In the genomic region with DNA sequence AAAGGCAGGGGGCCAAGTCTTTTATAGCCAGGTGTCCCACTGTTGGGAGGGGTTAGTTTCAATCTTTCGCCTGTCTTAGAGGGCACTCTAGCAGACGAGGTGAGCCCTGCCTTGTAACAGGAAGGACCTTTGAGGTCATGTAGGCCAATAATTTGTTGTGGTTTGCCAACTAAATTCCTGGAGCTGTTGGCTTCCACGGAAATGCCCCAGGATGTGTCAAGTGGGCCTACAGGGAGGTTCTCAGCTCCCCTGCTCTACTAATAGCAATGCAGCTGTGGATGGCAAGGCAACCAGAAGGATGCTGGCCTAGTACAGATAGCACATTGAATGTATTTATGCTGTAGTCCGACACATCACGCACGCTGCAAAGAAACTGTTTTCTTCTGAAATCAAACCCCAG, we compare ENCODE assay signal across 28 cellular contexts. TPM values are rescaled to one million over a fixed set of nuclear protein-coding genes. Genes with fewer than 3 reads are reported as not detected.
A peak's percentile ranks its signal among the peaks of the same experiment; 100 is the strongest.
DNase-seq lines count a peak whose midpoint lies in the region; ATAC-seq, FAIRE-seq and TF ChIP-seq lines count a peak whose summit lies in the region.
"Had no signal": no experiment of that assay in that cellular context is flagged by ENCODE, and none has a peak within 500 bp of the region (broad histone marks: within the 10 kb centered on the region; RNA-seq: fewer than 3 reads in every experiment).

No MANE protein-coding gene starts in this region.

- no peak overlapping the region for H3K27ac Mint-ChIP-seq in T-helper 17 cell
- H3K27ac Mint-ChIP-seq: CD4-positive, CD25-positive, alpha-beta regulatory T cell; H9; HFFc6 had no signal

- peak overlapping the region; percentile 53 for H2AFZ ChIP-seq in mammary epithelial cell (ENCODE audit: low read depth, low read length)

- CTCF ChIA-PET in mammary epithelial cell (lab: Charles Lee; ENCODE audit: low non-redundant PET) = no interaction called here

- dilution Hi-C loops in mammary epithelial cell (cut with HindIII; ENCODE audit: low sequenced_read_pairs) = no loop called here

- H3K27ac ChIP-seq in mammary epithelial cell (ENCODE audit: insufficient read depth, low read depth, low read length) (peak overlapping the region; percentile 3), breast epithelium (no peak overlapping the region), small intestine (ENCODE audit: low read depth in 1 of 2, low read length in 1 of 2) (no peak overlapping the region)
- H3K27ac ChIP-seq: SJCRH30 had no signal

- in situ Hi-C loops in mammary epithelial cell (cut with MboI; ENCODE audit: low sequenced_read_pairs in 2 of 2) = no loop called here

- peak overlapping the region; percentile 17 for H3K4me2 ChIP-seq in mammary epithelial cell (ENCODE audit: insufficient read depth, low read depth, low read length)

- H3K36me3 Mint-ChIP-seq in T-helper 17 cell (ENCODE audit: low read depth) = no peaks in the 10 kb centered on the region
- H3K36me3 Mint-ChIP-seq: CD4-positive, CD25-positive, alpha-beta regulatory T cell had no signal

- H3K9me3 ChIP-seq in mammary epithelial cell (replicated peaks; ENCODE audit: insufficient read depth, low read length) = no peaks in the 10 kb centered on the region
- no peaks in the 10 kb centered on the region for H3K9me3 ChIP-seq in breast epithelium
- H3K9me3 ChIP-seq in T-helper 17 cell (ENCODE audit: control insufficient read depth, low read length, poor library complexity, severe bottlenecking) = no peaks in the 10 kb centered on the region
- H3K9me3 ChIP-seq in small intestine (ENCODE audit: control insufficient read depth, low read depth) = no peaks in the 10 kb centered on the region
- H3K9me3 ChIP-seq: BE2C, SJCRH30 had no signal

- H3K4me3 ChIP-seq in mammary epithelial cell (replicated peaks in 1 of 3; ENCODE audit: insufficient read depth in 1 of 3, low read depth in 2 of 3, low read length in 3 of 3) = no peak overlapping the region
- no peak overlapping the region for H3K4me3 ChIP-seq in breast epithelium
- H3K4me3 ChIP-seq in small intestine (ENCODE audit: low read depth in 1 of 2, low read length in 2 of 2) = no peak overlapping the region
- H3K4me3 ChIP-seq: SJCRH30 had no signal

- no TSS peak for BruUV-seq in mammary epithelial cell (replicated peaks; lab: Mats Ljungman, UMichigan)

- no peak for TF ChIP-seq POLR2A in breast epithelium (IDR thresholded peaks at IDR 0.05)

- no peak for FAIRE-seq in small intestine (lab: Jason Lieb, UNC)
- FAIRE-seq: D721Med, GM19239, RCC 7860 had no signal

- H4K20me1 ChIP-seq in mammary epithelial cell (ENCODE audit: insufficient read depth, low read length) = no peaks in the 10 kb centered on the region

- no peaks in the 10 kb centered on the region for H3K36me3 ChIP-seq in mammary epithelial cell (ENCODE audit: insufficient read depth, low read length)
- H3K36me3 ChIP-seq in breast epithelium = no peaks in the 10 kb centered on the region
- H3K36me3 ChIP-seq in small intestine (ENCODE audit: control insufficient read depth in 2 of 2, insufficient read depth in 2 of 2, low read length in 2 of 2) = no peaks in the 10 kb centered on the region
- H3K36me3 ChIP-seq: BE2C, SJCRH30 had no signal

- DNase-seq in mammary epithelial cell (no peak), breast epithelium (ENCODE audit: low spot score in 2 of 2) (no peak), UCSD-AML1 (lab: John Stamatoyannopoulos, UW; ENCODE audit: unreplicated experiment) (peak; percentile 23), kidney tubule cell (ENCODE audit: low spot score) (peak; percentile 13), T-helper 17 cell (no peak), small intestine (no peak), amygdala (lab: John Stamatoyannopoulos, UW) (no peak)
- DNase-seq: 8988T; ACHN; BE2C; CD4-positive, CD25-positive, alpha-beta regulatory T cell; H9; HFFc6; IMR-90; KG1; NCI-H1048; NCI-H1417; NCI-H1694; NCI-H2081; NCI-H2227 treated with DMSO at 0.1 percent for 48 hours; NCI-H510A treated with DMSO at 0.1 percent for 48 hours; NCI-H748 treated with DMSO at 0.1 percent for 48 hours; SJCRH30 had no signal

- H3K4me3 Mint-ChIP-seq in T-helper 17 cell = no peak overlapping the region
- H3K4me3 Mint-ChIP-seq: CD4-positive, CD25-positive, alpha-beta regulatory T cell; H9; HFFc6 had no signal

- intact Hi-C loops in mammary epithelial cell (cut with micrococcal nuclease) = no loop called here
- intact Hi-C loops in breast epithelium (cut with DNase I; ENCODE audit: low total_unique reads) = no loop called here

- H3K4me1 ChIP-seq in mammary epithelial cell (ENCODE audit: insufficient read depth, low read length) (peaks cover 46% of the 10 kb centered on the region), breast epithelium (no peaks in the 10 kb centered on the region), small intestine (ENCODE audit: control insufficient read depth in 2 of 2, insufficient read depth in 1 of 2, low read depth in 1 of 2, low read length in 1 of 2) (no peaks in the 10 kb centered on the region)
- H3K4me1 ChIP-seq: BE2C, SJCRH30 had no signal

- no peak overlapping the region for H3K9ac ChIP-seq in mammary epithelial cell (ENCODE audit: insufficient read depth, low read length)

- peaks cover 59% of the 10 kb centered on the region for H3K27me3 Mint-ChIP-seq in T-helper 17 cell

- no peak for ATAC-seq in T-helper 17 cell
- ATAC-seq: Right ventricle myocardium inferior, SK-N-SH treated with all-trans-retinoic acid at 6 μM for 48 hours had no signal

- TF ChIP-seq CTCF in mammary epithelial cell (conservative IDR thresholded peaks at IDR 0.05 in 1 of 2, IDR thresholded peaks at IDR 0.05 in 1 of 2; ENCODE audit: extremely low read depth in 1 of 2, insufficient read depth in 1 of 2, low read depth in 1 of 2, low read length in 2 of 2) (no peak), breast epithelium (IDR thresholded peaks at IDR 0.05) (no peak)

- H3K27me3 ChIP-seq in mammary epithelial cell (ENCODE audit: insufficient read depth, low read length) (no peaks in the 10 kb centered on the region), breast epithelium (peaks cover 0 to 5% of the 10 kb centered on the region in 2 donors), small intestine (ENCODE audit: control insufficient read depth in 2 of 2, insufficient read depth in 2 of 2, low read length in 2 of 2) (peaks cover 0 to 7% of the 10 kb centered on the region in 2 donors)
- H3K27me3 ChIP-seq: SJCRH30 had no signal

- no peaks in the 10 kb centered on the region for H3K4me1 Mint-ChIP-seq in T-helper 17 cell
- H3K4me1 Mint-ChIP-seq: CD4-positive, CD25-positive, alpha-beta regulatory T cell had no signal

- WGBS in mammary epithelial cell (ENCODE audit: low coverage, missing lambda C conversion rate) = 72% methylated on average over 6 of the region's 6 CpGs
- WGBS in small intestine, 3 donors = 60 to 72% (median 62%) methylated on average over 6 of the region's 6 CpGs

- H3K79me2 ChIP-seq in mammary epithelial cell (ENCODE audit: insufficient read depth, low read length) = no peaks in the 10 kb centered on the region

RNA-seq across cellular contexts. Expression of gene CASQ2, which starts 22.3 kb away (rescaled TPM):
- total RNA-seq in mammary epithelial cell = not detected
- polyA plus RNA-seq in mammary epithelial cell = not detected
- not detected for polyA minus RNA-seq in mammary epithelial cell
- total RNA-seq in breast epithelium = 1 to 10 TPM; 2.1 to 3.3 (median 2.6) TPM
- total RNA-seq in T-helper 17 cell = not detected
- polyA plus RNA-seq in small intestine = 1 to 10 TPM in 2 of 3 donors, under 1 TPM in 1; 0.22 to 5.9 (median 1.8) TPM
- total RNA-seq: CD4-positive, CD25-positive, alpha-beta regulatory T cell; H9; HFFc6; IMR-90 had no signal
- polyA plus RNA-seq: CD4-positive, CD25-positive, alpha-beta regulatory T cell; IMR-90 had no signal

RNA-seq across cellular contexts. Expression of gene NHLH2, which starts 50.1 kb away (rescaled TPM):
- total RNA-seq in mammary epithelial cell = 1 to 10 TPM in 1 of 2 donors, not detected in 1; 1.0 TPM
- 0.02 TPM for polyA plus RNA-seq in mammary epithelial cell
- polyA minus RNA-seq in mammary epithelial cell = not detected
- not detected for total RNA-seq in breast epithelium
- not detected for total RNA-seq in T-helper 17 cell
- polyA plus RNA-seq in small intestine = not detected
- total RNA-seq: CD4-positive, CD25-positive, alpha-beta regulatory T cell; HFFc6; IMR-90; Right ventricle myocardium inferior; SJCRH30 had no signal
- polyA plus RNA-seq: CD4-positive, CD25-positive, alpha-beta regulatory T cell; IMR-90 had no signal

Comparison
In these comparisons a context has a peak if more than half of its experiments do, and no peak if none do; other contexts are left out.
1. DNase-seq: peak in UCSD-AML1 (single experiment) and kidney tubule cell (single experiment); none in mammary epithelial cell (single experiment), breast epithelium (0 of 2), T-helper 17 cell (0 of 3), small intestine (single experiment) and amygdala (0 of 56).